1 cellular context compared by ENCODE assay signal in genomic region chr20:47325242-47325641, GRCh38.
TF ChIP-seq lines count a peak whose summit lies in the region.

No MANE protein-coding gene starts in this region.

TF ChIP-seq in GM23338, 12 proteins besides CTCF, POLR2A, EP300 and RAD21 (continued from another document):
- TF ChIP-seq ZNF462 (CRISPR knock-in tag; IDR thresholded peaks at IDR 0.05) = no peak
- TF ChIP-seq JUNB (IDR thresholded peaks at IDR 0.05; ENCODE audit: unreplicated experiment) = no peak
- TF ChIP-seq EZH2 (IDR thresholded peaks at IDR 0.05; ENCODE audit: low read depth, unreplicated experiment) = no peak
- TF ChIP-seq EZH2phosphoT487 (IDR thresholded peaks at IDR 0.05; ENCODE audit: unreplicated experiment) = no peak
TF ChIP-seq in GM23338: peak in this region for 0.
